ENCODE assay signal across 9 cellular contexts in genomic region chrX:106711375-106711774, GRCh38. TPM values are rescaled to one million over a fixed set of nuclear protein-coding genes. Genes with fewer than 3 reads are reported as not detected.
"Had no signal": no experiment of that assay in that cellular context is flagged by ENCODE, and none has a peak within 500 bp of the region (broad histone marks: within the 10 kb centered on the region; RNA-seq: fewer than 3 reads in every experiment).

No MANE protein-coding gene starts in this region.

- ATAC-seq: GM23338, K562 had no signal

- H3K27ac Mint-ChIP-seq: GM23338, H9, HFFc6 had no signal

- H3K4me2 ChIP-seq: GM23338 had no signal

- H3K4me3 ChIP-seq: GM23338, K562 had no signal

- DNase-seq: H9, HCEC 1CT, HFFc6, KG1 had no signal

- H3K9me3 Mint-ChIP-seq: GM23338, HFFc6 had no signal

- H2AFZ ChIP-seq: GM23338 had no signal

- H3K4me1 Mint-ChIP-seq: GM23338, H9 had no signal

- H3K4me3 Mint-ChIP-seq: GM23338, H9, HFFc6 had no signal

- FAIRE-seq: H1, H54, HTR-8/SVneo, K562 had no signal

RNA-seq across cellular contexts. Expression of gene RNF128, which starts 15.1 kb away (rescaled TPM):
- polyA plus RNA-seq: K562 had no signal
